13 cellular contexts compared by ENCODE assay signal in the genomic region with DNA sequence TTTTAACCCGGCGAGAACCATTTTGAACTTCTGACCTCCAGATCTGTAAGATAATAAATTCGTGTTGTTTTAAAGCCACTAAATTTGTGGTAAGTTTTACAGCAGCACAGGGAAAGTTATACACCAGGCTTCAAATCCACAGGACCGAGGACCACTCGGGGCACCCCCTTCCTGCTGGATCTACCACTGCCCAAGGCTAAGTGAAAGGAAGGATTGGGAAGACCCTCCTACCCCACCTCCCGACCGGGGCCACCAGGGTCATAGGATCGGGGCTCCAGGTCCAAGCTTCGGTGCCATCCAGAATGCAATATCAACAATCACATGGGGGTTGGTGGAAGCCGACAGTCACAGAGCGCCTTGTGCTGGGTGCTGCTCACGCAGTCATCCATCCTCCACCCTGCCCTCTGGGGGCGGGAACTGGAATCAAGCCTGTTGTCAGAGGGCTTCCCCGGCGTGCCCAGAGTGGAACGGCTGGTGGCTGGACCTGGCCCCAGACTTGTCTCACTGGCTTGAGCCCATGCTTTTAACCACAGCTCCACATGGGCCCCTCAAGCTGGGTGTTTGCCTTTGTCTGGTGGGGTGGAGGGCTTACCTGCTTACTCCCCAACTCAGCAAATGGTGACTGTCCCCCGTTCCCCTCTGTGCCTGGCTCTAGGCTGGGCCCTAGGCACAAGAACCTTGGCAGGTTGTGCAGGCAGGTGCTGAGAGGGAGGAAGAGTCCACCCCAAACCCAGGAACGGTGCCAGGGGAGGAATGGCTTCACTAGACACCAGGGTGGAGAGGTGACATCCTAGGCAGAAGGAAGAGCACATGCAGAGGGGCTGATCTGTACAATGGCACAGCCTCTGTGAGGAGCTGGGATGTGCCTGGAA.
DNase-seq lines count a peak whose midpoint lies in the region; ATAC-seq and TF ChIP-seq lines count a peak whose summit lies in the region.
"Had no signal": no experiment of that assay in that cellular context is flagged by ENCODE, and none has a peak within 500 bp of the region (broad histone marks: within the 10 kb centered on the region; RNA-seq: fewer than 3 reads in every experiment).

No MANE protein-coding gene starts in this region.

- no peak overlapping the region for H2AFZ ChIP-seq in SK-N-SH (ENCODE audit: low read depth)
- no peak overlapping the region for H2AFZ ChIP-seq in OCI-LY3 (ENCODE audit: low read depth, low read length)

- H3K9me2 ChIP-seq in SK-N-SH = no peaks in the 10 kb centered on the region

- H3K36me3 ChIP-seq in SK-N-SH (replicated peaks in 1 of 2; ENCODE audit: control insufficient read depth in 1 of 2, insufficient read depth in 2 of 2, low read length in 1 of 2) (no peaks in the 10 kb centered on the region), OCI-LY3 (replicated peaks; ENCODE audit: low read depth, low read length) (no peaks in the 10 kb centered on the region), suprapubic skin (no peaks in the 10 kb centered on the region)
- H3K36me3 ChIP-seq: breast epithelium, gastrocnemius medialis, SJSA1 had no signal

- no peaks in the 10 kb centered on the region for H4K20me1 ChIP-seq in SK-N-SH (ENCODE audit: insufficient read depth)
- H4K20me1 ChIP-seq in OCI-LY3 (ENCODE audit: insufficient read depth, low read length) = no peaks in the 10 kb centered on the region

- no peak overlapping the region for H3K4me3 ChIP-seq in SK-N-SH (ENCODE audit: low read depth in 2 of 2, low read length in 1 of 2)
- H3K4me3 ChIP-seq in OCI-LY3 (ENCODE audit: low read length) = no peak overlapping the region
- no peak overlapping the region for H3K4me3 ChIP-seq in fibroblast of villous mesenchyme (ENCODE audit: low read depth, low read length)
- H3K4me3 ChIP-seq in suprapubic skin = no peak overlapping the region
- H3K4me3 ChIP-seq: breast epithelium, gastrocnemius medialis, SJSA1 had no signal

- ATAC-seq in SK-N-SH treated with all-trans-retinoic acid at 6 μM for 48 hours = no peak
- ATAC-seq: gastrocnemius medialis had no signal

- TF ChIP-seq EP300 in SK-N-SH (IDR thresholded peaks at IDR 0.05; ENCODE audit: borderline replicate concordance in 1 of 2, low read depth in 1 of 2, low read length in 1 of 2) (no peak), suprapubic skin (IDR thresholded peaks at IDR 0.05) (no peak)

- DNase-seq in SK-N-SH (no peak), fibroblast of villous mesenchyme (ENCODE audit: low read depth) (no peak), suprapubic skin (ENCODE audit: low spot score in 2 of 2) (peak; percentile 46 to 74), NCI-H446 (lab: John Stamatoyannopoulos, UW) (no peak), hippocampal formation (lab: John Stamatoyannopoulos, UW) (no peak)
- no peak for DNase-seq in activated CD4-positive, CD25-positive, alpha-beta regulatory T cell treated with anti-CD3 and anti-CD28 coated beads, Interleukin-2, amount 50 U/mL, for 72 hours
- DNase-seq: gastrocnemius medialis, midbrain, MV-4-11 had no signal

- H3K9me3 ChIP-seq in SK-N-SH (no peaks in the 10 kb centered on the region), OCI-LY3 (ENCODE audit: insufficient read depth, low read length) (no peaks in the 10 kb centered on the region), suprapubic skin (peaks cover 3% of the 10 kb centered on the region)
- H3K9me3 ChIP-seq: gastrocnemius medialis had no signal

- CTCF ChIA-PET in SK-N-SH (lab: Yijun Ruan, JAX) = interaction anchor here (1.7 kb wide), 1 partner anchor 10 kb away, joined by 5 read pairs; no protein-coding TSS in a partner anchor

- no peaks in the 10 kb centered on the region for H3F3A ChIP-seq in SK-N-SH (replicated peaks; ENCODE audit: insufficient read depth)

- H3K79me2 ChIP-seq in SK-N-SH (ENCODE audit: insufficient read depth) (no peaks in the 10 kb centered on the region), OCI-LY3 (ENCODE audit: low read length) (no peaks in the 10 kb centered on the region)

- H3K27ac ChIP-seq in SK-N-SH (ENCODE audit: low read depth in 2 of 2, low read length in 1 of 2) (peak overlapping the region in 1 of 2 experiments; percentile 23; a peak in 1 of 4 replicates), OCI-LY3 (ENCODE audit: low read length) (no peak overlapping the region), suprapubic skin (no peak overlapping the region)
- H3K27ac ChIP-seq: breast epithelium, gastrocnemius medialis, SJSA1 had no signal

- H3K4me2 ChIP-seq in SK-N-SH = no peak overlapping the region
- H3K4me2 ChIP-seq in OCI-LY3 (ENCODE audit: low read length) = no peak overlapping the region

- H3K4me1 ChIP-seq in SK-N-SH (ENCODE audit: control insufficient read depth in 1 of 2, insufficient read depth in 2 of 2, low read depth in 1 of 2, low read length in 1 of 2) (peaks cover 0 to 21% of the 10 kb centered on the region in 2 experiments; a peak in 1 of 4 replicates), OCI-LY3 (ENCODE audit: low read length) (no peaks in the 10 kb centered on the region), suprapubic skin (no peaks in the 10 kb centered on the region)
- H3K4me1 ChIP-seq: breast epithelium, gastrocnemius medialis, SJSA1 had no signal

- WGBS in SK-N-SH (ENCODE audit: low lambda C conversion rate) = 71% methylated on average over 7 of the region's 18 CpGs
- WGBS in suprapubic skin = 54% methylated on average over 10 of the region's 18 CpGs

- H3K9ac ChIP-seq in SK-N-SH (no peak overlapping the region), OCI-LY3 (ENCODE audit: low read length) (no peak overlapping the region)

- TF ChIP-seq CTCF in SK-N-SH (IDR thresholded peaks at IDR 0.05) = 0 out of 2 replicates have a peak, but pooled peaks have one; percentile 12
- TF ChIP-seq CTCF in OCI-LY3 (IDR thresholded peaks at IDR 0.05; ENCODE audit: low read depth, low read length) = peak; percentile 5; the same call in 1 of the 2 replicates
- peak; percentile 26 for TF ChIP-seq CTCF in fibroblast of villous mesenchyme (IDR thresholded peaks at IDR 0.05; ENCODE audit: insufficient read depth, low read depth, low read length)
- TF ChIP-seq CTCF in suprapubic skin (IDR thresholded peaks at IDR 0.05) = no peak

- TF ChIP-seq POLR2A in suprapubic skin (IDR thresholded peaks at IDR 0.05) = no peak

- TF ChIP-seq RAD21 in SK-N-SH (IDR thresholded peaks at IDR 0.05; ENCODE audit: low read length) = no peak

- H3K27me3 ChIP-seq in SK-N-SH (ENCODE audit: insufficient read depth) (no peaks in the 10 kb centered on the region), OCI-LY3 (ENCODE audit: low read depth, low read length) (no peaks in the 10 kb centered on the region), suprapubic skin (peaks cover 27% of the 10 kb centered on the region)
- H3K27me3 ChIP-seq: SJSA1 had no signal

- POLR2A ChIA-PET in SK-N-SH (lab: Yijun Ruan, JAX) = no interaction called here

TF ChIP-seq in SK-N-SH, 30 proteins besides CTCF, POLR2A, EP300 and RAD21:
- TF ChIP-seq SIN3A (IDR thresholded peaks at IDR 0.05; ENCODE audit: borderline replicate concordance, low read depth, low read length) = no peak
- no peak for TF ChIP-seq JUND (IDR thresholded peaks at IDR 0.05)
- no peak for TF ChIP-seq RCOR1 (IDR thresholded peaks at IDR 0.05; ENCODE audit: low read length)
- TF ChIP-seq YY1 (IDR thresholded peaks at IDR 0.05; ENCODE audit: low read depth) = no peak
- TF ChIP-seq, protein P1, sequence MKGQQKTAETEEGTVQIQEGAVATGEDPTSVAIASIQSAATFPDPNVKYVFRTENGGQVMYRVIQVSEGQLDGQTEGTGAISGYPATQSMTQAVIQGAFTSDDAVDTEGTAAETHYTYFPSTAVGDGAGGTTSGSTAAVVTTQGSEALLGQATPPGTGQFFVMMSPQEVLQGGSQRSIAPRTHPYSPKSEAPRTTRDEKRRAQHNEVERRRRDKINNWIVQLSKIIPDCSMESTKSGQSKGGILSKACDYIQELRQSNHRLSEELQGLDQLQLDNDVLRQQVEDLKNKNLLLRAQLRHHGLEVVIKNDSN (IDR thresholded peaks at IDR 0.05; ENCODE audit: borderline replicate concordance, low read depth) = no peak
- no peak for TF ChIP-seq NRF1 (IDR thresholded peaks at IDR 0.05; ENCODE audit: low read depth, low read length)
- TF ChIP-seq MEF2A (IDR thresholded peaks at IDR 0.05; ENCODE audit: borderline replicate concordance, low read depth) = no peak
- TF ChIP-seq SMC3 (IDR thresholded peaks at IDR 0.05; ENCODE audit: low read depth, low read length) = no peak
- TF ChIP-seq RFX5 (IDR thresholded peaks at IDR 0.05; ENCODE audit: low read length) = no peak
- TF ChIP-seq ELF1 (IDR thresholded peaks at IDR 0.05) = no peak
- TF ChIP-seq FOSL2 (IDR thresholded peaks at IDR 0.05; ENCODE audit: borderline replicate concordance, low read depth) = no peak
- TF ChIP-seq EZH2phosphoT487 (IDR thresholded peaks at IDR 0.05; ENCODE audit: borderline replicate concordance, low read depth) = no peak

TF ChIP-seq in SK-N-SH treated with all-trans-retinoic acid at 6 μM for 48 hours, 23 proteins besides CTCF, POLR2A, EP300 and RAD21:
- TF ChIP-seq OSR1 (CRISPR knock-in tag; IDR thresholded peaks at IDR 0.05) (no peak), TCF4 (CRISPR knock-in tag; IDR thresholded peaks at IDR 0.05; ENCODE audit: borderline replicate concordance) (no peak)

Comparison
In these comparisons a context has a peak if more than half of its experiments do, and no peak if none do; other contexts are left out.
1. DNase-seq: peak in suprapubic skin (2 of 2); none in SK-N-SH (single experiment), fibroblast of villous mesenchyme (single experiment), NCI-H446 (0 of 2), hippocampal formation (0 of 2) and activated CD4-positive, CD25-positive, alpha-beta regulatory T cell treated with anti-CD3 and anti-CD28 coated beads, Interleukin-2, amount 50 U/mL, for 72 hours (single experiment).
2. CTCF ChIP-seq: peak in SK-N-SH (single experiment), OCI-LY3 (single experiment) and fibroblast of villous mesenchyme (single experiment); none in suprapubic skin (0 of 2).